ENCODE assay signal across 21 cellular contexts in the genomic region with DNA sequence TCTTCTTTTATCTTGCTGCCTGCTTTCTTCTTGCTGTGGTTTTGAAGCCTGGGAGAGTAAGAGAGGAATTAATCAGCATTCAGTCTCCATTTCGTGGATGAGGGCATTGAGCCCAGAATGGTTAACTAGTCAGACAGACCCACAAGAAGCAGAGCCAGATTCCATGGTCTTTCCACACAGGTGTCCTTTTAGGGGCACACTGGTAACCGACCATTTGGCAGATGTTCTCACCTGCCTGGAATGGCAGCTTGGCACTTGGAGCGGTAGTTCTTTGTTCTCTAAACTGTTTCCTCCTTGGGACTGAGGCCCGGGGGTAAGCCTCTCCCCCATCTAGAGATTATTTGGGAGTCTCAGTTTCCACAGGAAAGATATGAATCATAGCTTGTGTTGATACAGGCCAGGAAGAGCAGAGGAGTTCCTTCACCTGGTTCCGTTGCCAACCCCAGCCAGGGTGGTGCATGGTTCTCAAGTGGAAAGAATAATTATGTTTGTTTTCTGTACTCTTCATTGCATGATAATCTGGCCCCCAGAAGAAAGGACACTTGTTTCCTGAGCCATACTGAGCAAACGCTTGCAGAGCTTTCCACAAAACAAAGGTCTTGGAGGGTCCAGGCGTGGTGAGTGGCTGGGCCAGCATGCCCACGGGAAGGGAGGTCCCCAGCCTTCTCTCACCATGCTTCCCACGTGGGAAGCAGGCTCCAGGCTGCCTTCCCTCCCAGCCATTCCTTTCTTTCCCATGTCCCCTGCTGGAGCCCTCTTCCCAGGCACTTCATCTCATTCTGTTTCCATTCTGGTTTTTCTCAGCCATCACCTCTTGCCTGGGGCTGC. TPM values are rescaled to one million over a fixed set of nuclear protein-coding genes. Genes with fewer than 3 reads are reported as not detected.
DNase-seq lines count a peak whose midpoint lies in the region; ATAC-seq and TF ChIP-seq lines count a peak whose summit lies in the region.
"Had no signal": no experiment of that assay in that cellular context is flagged by ENCODE, and none has a peak within 500 bp of the region (broad histone marks: within the 10 kb centered on the region; RNA-seq: fewer than 3 reads in every experiment).

No MANE protein-coding gene starts in this region.

- no peak overlapping the region for H4K5ac ChIP-seq in mesendoderm (ENCODE audit: low read length)

- H3K27ac ChIP-seq in mesendoderm (ENCODE audit: low read depth, low read length) (no peak overlapping the region), A673 (ENCODE audit: low read depth, low read length, poor library complexity, severe bottlenecking) (no peak overlapping the region)
- H3K27ac ChIP-seq: colonic mucosa, upper lobe of left lung had no signal

- no peaks in the 10 kb centered on the region for H3K4me1 ChIP-seq in mesendoderm (ENCODE audit: control insufficient read depth, low read depth, low read length)
- H3K4me1 ChIP-seq in A673 (ENCODE audit: insufficient read depth, low read length, poor library complexity, severe bottlenecking): no peaks in the 10 kb centered on the region
- H3K4me1 ChIP-seq: BE2C, colonic mucosa, upper lobe of left lung had no signal

- peak; percentile 42 for DNase-seq in EH (ENCODE audit: low read depth)
- DNase-seq in NCI-H2196 treated with DMSO at 0.1 percent for 48 hours (lab: John Stamatoyannopoulos, UW; ENCODE audit: unreplicated experiment): peak; percentile 68
- peak; percentile 4 for DNase-seq in dermis blood vessel endothelial cell
- DNase-seq in mesendoderm: no peak
- DNase-seq in AG08396 (ENCODE audit: low spot score): no peak
- DNase-seq in A673 (ENCODE audit: low spot score): no peak
- DNase-seq: activated CD4-positive, CD25-positive, alpha-beta regulatory T cell treated with anti-CD3 and anti-CD28 coated beads, Interleukin-2, amount 50 U/mL, for 72 hours; activated CD8-positive, alpha-beta memory T cell treated with anti-CD3 and anti-CD28 coated beads, Interleukin-2, amount 50 U/mL, for 48 hours; BE2C; HFFc6; NCI-H2171; OCI-M1; stimulated activated CD4-positive, alpha-beta T cell treated with anti-CD3 and anti-CD28 coated beads, Interleukin-2, amount 100 ng/mL, for 24 hours; stimulated activated CD8-positive, alpha-beta memory T cell treated with anti-CD3 and anti-CD28 coated beads, Interleukin-4, amount 100 ng/mL, for 48 hours; T-helper 1 cell; upper lobe of left lung had no signal

- H2BK120ac ChIP-seq in mesendoderm (ENCODE audit: low read depth, low read length): no peak overlapping the region

- H3K27me3 ChIP-seq in mesendoderm (ENCODE audit: insufficient read depth, low read length, poor library complexity): no peaks in the 10 kb centered on the region
- peaks cover 16% of the 10 kb centered on the region for H3K27me3 ChIP-seq in A673 (replicated peaks; ENCODE audit: insufficient read depth, low read depth, low read length, poor library complexity)
- H3K27me3 ChIP-seq: colonic mucosa, upper lobe of left lung had no signal

- H3K79me1 ChIP-seq in mesendoderm (ENCODE audit: low read length): no peaks in the 10 kb centered on the region

- H2AK5ac ChIP-seq in mesendoderm (ENCODE audit: low read length): no peak overlapping the region

- H3K18ac ChIP-seq in mesendoderm (ENCODE audit: low read length): no peak overlapping the region

- no peak overlapping the region for H3K9ac ChIP-seq in mesendoderm (ENCODE audit: low read length)

- H3K9me3 ChIP-seq in A673 (ENCODE audit: low read depth, low read length, poor library complexity, severe bottlenecking): no peaks in the 10 kb centered on the region
- H3K9me3 ChIP-seq: BE2C, colonic mucosa, upper lobe of left lung had no signal

- intact Hi-C loops in A673 (cut with micrococcal nuclease; ENCODE audit: unreplicated experiment): no loop called here

- CTCF ChIA-PET in A673 (lab: Charles Lee): no interaction called here

- H3K4me3 ChIP-seq in mesendoderm (ENCODE audit: low read length) (no peak overlapping the region), A673 (ENCODE audit: low read depth, low read length, poor library complexity, severe bottlenecking) (no peak overlapping the region)
- H3K4me3 ChIP-seq: colonic mucosa, upper lobe of left lung had no signal

- H3K4me2 ChIP-seq in mesendoderm (ENCODE audit: low read length): no peak overlapping the region

- no peak overlapping the region for H2BK15ac ChIP-seq in mesendoderm (replicated peaks; ENCODE audit: low read depth)

- WGBS in mesendoderm (ENCODE audit: extremely low coverage, insufficient coverage, low lambda C conversion rate): no CpG with 5 or more reads among the region's 9 CpGs

- no peak overlapping the region for H4K8ac ChIP-seq in mesendoderm (ENCODE audit: low read depth, low read length)

- no TSS peak for BruUV-seq in A673 (replicated peaks; lab: Mats Ljungman, UMichigan)

- no peak overlapping the region for H2BK5ac ChIP-seq in mesendoderm (ENCODE audit: low read length)

- H3K79me2 ChIP-seq in mesendoderm (ENCODE audit: control insufficient read depth, insufficient read depth, low read length): no peaks in the 10 kb centered on the region

- ATAC-seq in HG03139 (IDR thresholded peaks at IDR 0.05; ENCODE audit: unreplicated experiment) (no peak), GM19023 (IDR thresholded peaks at IDR 0.05; ENCODE audit: unreplicated experiment) (no peak)

- POLR2A ChIA-PET in A673 (lab: Charles Lee; ENCODE audit: low non-redundant PET): no interaction called here

- no peak overlapping the region for H3K56ac ChIP-seq in mesendoderm (ENCODE audit: low read length)

- no peak for TF ChIP-seq CTCF in A673 (conservative IDR thresholded peaks at IDR 0.05; ENCODE audit: low read depth, low read length)

- H3K23ac ChIP-seq in mesendoderm (ENCODE audit: low read length): peak overlapping the region; percentile 24

- H3K36me3 ChIP-seq in mesendoderm (ENCODE audit: control insufficient read depth, insufficient read depth, low read length) (no peaks in the 10 kb centered on the region), A673 (ENCODE audit: insufficient read depth, low read length, poor library complexity, severe bottlenecking) (no peaks in the 10 kb centered on the region)
- H3K36me3 ChIP-seq: BE2C, colonic mucosa, upper lobe of left lung had no signal

- H3K4ac ChIP-seq in mesendoderm (ENCODE audit: low read depth, low read length): no peak overlapping the region

RNA-seq across cellular contexts. Expression of a gene that starts 2.0 kb away (rescaled TPM):
- total RNA-seq in dermis blood vessel endothelial cell: not detected in 2 replicates
- not detected for polyA plus RNA-seq in mesendoderm (2013, experiment 1 of 2)
- polyA plus RNA-seq in mesendoderm (2013, experiment 2 of 2): not detected
- total RNA-seq in A673 (2021): not detected in 2 replicates
- total RNA-seq: fibroblast of villous mesenchyme, HFFc6, posterior vena cava, upper lobe of left lung had no signal

RNA-seq across cellular contexts. Expression of a gene that starts 15.7 kb away (rescaled TPM):
- 0.05 and 0.34 TPM in 2 replicates for total RNA-seq in dermis blood vessel endothelial cell
- polyA plus RNA-seq in mesendoderm (2013, experiment 1 of 2): not detected
- not detected for polyA plus RNA-seq in mesendoderm (2013, experiment 2 of 2)
- not detected in 2 replicates for total RNA-seq in A673 (2021)
- total RNA-seq: fibroblast of villous mesenchyme, HFFc6, posterior vena cava had no signal

RNA-seq across cellular contexts. Expression of a gene that starts 30.1 kb away (rescaled TPM):
- not detected in 2 replicates for total RNA-seq in dermis blood vessel endothelial cell
- not detected for polyA plus RNA-seq in mesendoderm (2013, experiment 1 of 2)
- not detected for polyA plus RNA-seq in mesendoderm (2013, experiment 2 of 2)
- total RNA-seq in A673 (2021): not detected in 2 replicates
- total RNA-seq: colonic mucosa, fibroblast of villous mesenchyme, HFFc6, posterior vena cava, upper lobe of left lung had no signal

RNA-seq across cellular contexts. Expression of a gene that starts 37.4 kb away (rescaled TPM):
- total RNA-seq in dermis blood vessel endothelial cell (not detected in 2 replicates), A673 (2021) (not detected in 2 replicates)
- not detected for polyA plus RNA-seq in mesendoderm (2013, experiment 1 of 2)
- not detected for polyA plus RNA-seq in mesendoderm (2013, experiment 2 of 2)
- total RNA-seq: colonic mucosa, fibroblast of villous mesenchyme, HFFc6, posterior vena cava, upper lobe of left lung had no signal

RNA-seq across cellular contexts. Expression of a gene that starts 50.8 kb away (rescaled TPM):
- total RNA-seq in dermis blood vessel endothelial cell (not detected in 2 replicates), A673 (2021) (not detected in 2 replicates)
- polyA plus RNA-seq in mesendoderm (2013, experiment 1 of 2): not detected
- not detected for polyA plus RNA-seq in mesendoderm (2013, experiment 2 of 2)
- total RNA-seq: colonic mucosa, fibroblast of villous mesenchyme, HFFc6, posterior vena cava, upper lobe of left lung had no signal

Comparison
In these comparisons a context has a peak if more than half of its experiments do, and no peak if none do; other contexts are left out.
1. DNase-seq: peak in EH (single experiment), NCI-H2196 treated with DMSO at 0.1 percent for 48 hours (single experiment) and dermis blood vessel endothelial cell (single experiment); none in mesendoderm (single experiment), AG08396 (single experiment) and A673 (single experiment).